In genomic region chr1:119784127-119784781, GRCh38 we compare ENCODE assay signal across 1 cellular context.
TF ChIP-seq lines count a peak whose summit lies in the region.

No MANE protein-coding gene starts in this region.

TF ChIP-seq in SK-N-SH, 30 proteins besides CTCF, POLR2A, EP300 and RAD21 (continued from another document):
- TF ChIP-seq USF1 (IDR thresholded peaks at IDR 0.05; ENCODE audit: borderline replicate concordance, low read depth) (no peak), FOSL2 (IDR thresholded peaks at IDR 0.05; ENCODE audit: borderline replicate concordance, low read depth) (no peak), PBX3 (IDR thresholded peaks at IDR 0.05) (no peak), TEAD4 (IDR thresholded peaks at IDR 0.05; ENCODE audit: borderline replicate concordance, insufficient read depth) (no peak), CHD2 (IDR thresholded peaks at IDR 0.05; ENCODE audit: low read length, partially characterized antibody) (no peak), MXI1 (IDR thresholded peaks at IDR 0.05; ENCODE audit: low read depth, low read length) (no peak), NRF1 (IDR thresholded peaks at IDR 0.05; ENCODE audit: low read depth, low read length) (no peak), GATA2 (CRISPR knock-in tag; IDR thresholded peaks at IDR 0.05) (no peak), RFX5 (IDR thresholded peaks at IDR 0.05; ENCODE audit: low read length) (no peak), GABPA (IDR thresholded peaks at IDR 0.05; ENCODE audit: low read depth) (no peak), USF2 (IDR thresholded peaks at IDR 0.05; ENCODE audit: borderline replicate concordance, low read depth, low read length) (no peak), SMC3 (IDR thresholded peaks at IDR 0.05; ENCODE audit: low read depth, low read length) (no peak), MAX (IDR thresholded peaks at IDR 0.05; ENCODE audit: low read depth) (no peak)
